8 cellular contexts compared by ENCODE assay signal in the genomic region with DNA sequence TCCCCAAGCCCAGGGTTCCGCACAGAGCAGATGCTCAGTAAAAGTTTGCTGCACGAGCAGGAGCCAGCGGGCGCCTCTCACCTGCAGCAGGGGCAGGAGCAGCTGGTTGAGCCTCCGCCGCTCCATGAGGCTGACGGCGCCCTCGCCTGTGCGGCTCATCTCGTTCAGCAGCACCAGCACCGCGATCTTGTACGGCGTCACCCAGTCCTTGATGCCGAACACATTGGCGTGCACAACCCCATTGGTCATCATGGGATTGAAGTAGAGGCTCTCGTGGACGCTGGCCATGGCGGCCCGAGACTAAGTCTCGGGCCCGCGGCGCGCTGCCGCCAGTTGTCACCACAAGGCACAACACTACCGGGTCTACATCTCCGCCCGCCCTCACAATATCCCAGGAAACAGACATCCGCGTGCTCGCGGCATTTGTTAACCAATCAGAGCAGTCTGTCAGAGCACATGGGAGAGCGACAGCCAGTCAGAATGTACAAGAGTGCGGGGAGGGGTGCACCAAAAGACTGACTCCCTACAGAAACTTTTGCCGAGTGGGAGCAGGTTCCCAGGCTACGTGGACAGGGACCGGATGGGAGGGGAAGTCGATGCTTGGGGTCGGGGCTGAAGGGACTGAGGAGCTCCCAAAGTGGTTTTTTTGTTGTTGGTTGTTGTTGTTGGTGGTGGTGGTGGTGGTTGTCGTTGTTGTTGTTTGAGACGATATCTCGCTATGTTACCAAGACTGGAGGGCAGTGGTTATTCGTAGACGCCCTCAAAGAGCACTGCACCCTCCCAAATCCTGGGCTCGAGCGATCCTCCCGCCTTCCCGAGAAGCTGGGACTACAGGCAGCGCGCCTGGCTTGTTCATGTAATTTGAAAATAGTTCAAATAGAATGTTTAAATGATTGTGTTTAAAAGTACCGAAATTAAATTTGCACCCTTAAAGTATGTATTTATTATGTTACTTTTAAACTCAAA. TPM values are rescaled to one million over a fixed set of nuclear protein-coding genes. Genes with fewer than 3 reads are reported as not detected.
DNase-seq lines count a peak whose midpoint lies in the region; ATAC-seq and TF ChIP-seq lines count a peak whose summit lies in the region.

A gene with protein sequence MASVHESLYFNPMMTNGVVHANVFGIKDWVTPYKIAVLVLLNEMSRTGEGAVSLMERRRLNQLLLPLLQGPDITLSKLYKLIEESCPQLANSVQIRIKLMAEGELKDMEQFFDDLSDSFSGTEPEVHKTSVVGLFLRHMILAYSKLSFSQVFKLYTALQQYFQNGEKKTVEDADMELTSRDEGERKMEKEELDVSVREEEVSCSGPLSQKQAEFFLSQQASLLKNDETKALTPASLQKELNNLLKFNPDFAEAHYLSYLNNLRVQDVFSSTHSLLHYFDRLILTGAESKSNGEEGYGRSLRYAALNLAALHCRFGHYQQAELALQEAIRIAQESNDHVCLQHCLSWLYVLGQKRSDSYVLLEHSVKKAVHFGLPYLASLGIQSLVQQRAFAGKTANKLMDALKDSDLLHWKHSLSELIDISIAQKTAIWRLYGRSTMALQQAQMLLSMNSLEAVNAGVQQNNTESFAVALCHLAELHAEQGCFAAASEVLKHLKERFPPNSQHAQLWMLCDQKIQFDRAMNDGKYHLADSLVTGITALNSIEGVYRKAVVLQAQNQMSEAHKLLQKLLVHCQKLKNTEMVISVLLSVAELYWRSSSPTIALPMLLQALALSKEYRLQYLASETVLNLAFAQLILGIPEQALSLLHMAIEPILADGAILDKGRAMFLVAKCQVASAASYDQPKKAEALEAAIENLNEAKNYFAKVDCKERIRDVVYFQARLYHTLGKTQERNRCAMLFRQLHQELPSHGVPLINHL (minus strand): TSS at position 359 of the 966 bp plus-strand sequence. CDS start 71 bp downstream, at position 288.

- H3K4me3 ChIP-seq in GM23338, result peak within 1 kb of the TSS; percentile 90

- no peaks in the 10 kb centered on the region for H3K9me2 ChIP-seq in GM23338 (ENCODE audit: insufficient read depth)

- ATAC-seq in GM23338 (peak; percentile 97), naive B cell (ENCODE audit: low read depth in 2 of 2) (peak; percentile 98 to 99)
- ATAC-seq in stimulated activated memory B cell treated with anti-CD40 and anti-IgM and Interleukin-4, amounts not matched to agents 10 μg/mL and 1 μg/mL and 100 μg/mL, for 72 hours, result peak; percentile 100

- H3K4me1 ChIP-seq in GM23338 (ENCODE audit: insufficient read depth), result no peaks in the 10 kb centered on the region

- peak; percentile 98 for DNase-seq in Daoy (ENCODE audit: low read depth)
- peak; percentile 98 for DNase-seq in GM23338 (ENCODE audit: low spot score)
- peak; percentile 100 for DNase-seq in LHCN-M2 (ENCODE audit: low read depth)
- DNase-seq in RPMI8226, result peak; percentile 97
- peak; percentile 73 to 85 for DNase-seq in activated T-helper 1 cell treated with anti-CD3 and anti-CD28 coated beads, Interleukin-2, amount 50 U/mL, for 16 hours (ENCODE audit: low read depth in 1 of 2, low spot score in 1 of 2)
- DNase-seq in fibroblast of gingiva (ENCODE audit: low read depth), result peak; percentile 99
- DNase-seq in naive B cell, result peak; percentile 86

- peak within 1 kb of the TSS; percentile 92 for H3K4me3 Mint-ChIP-seq in GM23338
- H3K4me3 Mint-ChIP-seq in naive B cell, result peak within 1 kb of the TSS; percentile 87 to 100 (median 99)
- H3K4me3 Mint-ChIP-seq in stimulated activated memory B cell treated with anti-CD40 and anti-IgM and Interleukin-4, amounts not matched to agents 10 μg/mL and 1 μg/mL and 100 μg/mL, for 72 hours, result peak within 1 kb of the TSS; percentile 89

- H2AFZ ChIP-seq in GM23338, result peak within 1 kb of the TSS; percentile 72

- H3K79me2 ChIP-seq in GM23338 (replicated peaks; ENCODE audit: insufficient read depth), result peaks cover 45% of the 10 kb centered on the region

- H3K36me3 ChIP-seq in GM23338 (ENCODE audit: insufficient read depth), result no peaks in the 10 kb centered on the region

- H3K4me2 ChIP-seq in GM23338, result peak within 1 kb of the TSS; percentile 83

- no peaks in the 10 kb centered on the region for H3F3A ChIP-seq in GM23338 (replicated peaks; ENCODE audit: low read depth)

- H3K4me1 Mint-ChIP-seq in GM23338 (peaks cover 2% of the 10 kb centered on the region), naive B cell (peaks cover 11 to 43% (median 12%) of the 10 kb centered on the region in 3 donors)
- peaks cover 24% of the 10 kb centered on the region for H3K4me1 Mint-ChIP-seq in stimulated activated memory B cell treated with anti-CD40 and anti-IgM and Interleukin-4, amounts not matched to agents 10 μg/mL and 1 μg/mL and 100 μg/mL, for 72 hours

- no peaks in the 10 kb centered on the region for H3K27me3 ChIP-seq in GM23338 (ENCODE audit: insufficient read depth)

- H3K9me3 Mint-ChIP-seq in GM23338 (no peaks in the 10 kb centered on the region), naive B cell (no peaks in the 10 kb centered on the region)
- H3K9me3 Mint-ChIP-seq in stimulated activated memory B cell treated with anti-CD40 and anti-IgM and Interleukin-4, amounts not matched to agents 10 μg/mL and 1 μg/mL and 100 μg/mL, for 72 hours, result no peaks in the 10 kb centered on the region

- H3K27ac Mint-ChIP-seq in GM23338 (peak within 1 kb of the TSS; percentile 88), naive B cell (peak within 1 kb of the TSS; percentile 89 to 99 (median 95))
- peak within 1 kb of the TSS; percentile 83 for H3K27ac Mint-ChIP-seq in stimulated activated memory B cell treated with anti-CD40 and anti-IgM and Interleukin-4, amounts not matched to agents 10 μg/mL and 1 μg/mL and 100 μg/mL, for 72 hours

- peaks cover 13% of the 10 kb centered on the region for H4K20me1 ChIP-seq in GM23338 (replicated peaks; ENCODE audit: insufficient read depth)

- H3K27me3 Mint-ChIP-seq in GM23338 (ENCODE audit: insufficient read depth, low read depth, poor library complexity), result peaks cover 2% of the 10 kb centered on the region
- peaks cover 0 to 6% (median 0%) of the 10 kb centered on the region in 3 donors for H3K27me3 Mint-ChIP-seq in naive B cell
- no peaks in the 10 kb centered on the region for H3K27me3 Mint-ChIP-seq in stimulated activated memory B cell treated with anti-CD40 and anti-IgM and Interleukin-4, amounts not matched to agents 10 μg/mL and 1 μg/mL and 100 μg/mL, for 72 hours

- peak within 1 kb of the TSS; percentile 83 for H3K27ac ChIP-seq in GM23338 (ENCODE audit: low read depth)

- no peak for TF ChIP-seq CTCF in GM23338 (conservative IDR thresholded peaks at IDR 0.05; ENCODE audit: low read depth in 2 of 2)

- H3K36me3 Mint-ChIP-seq in GM23338 (ENCODE audit: low read depth) (no peaks in the 10 kb centered on the region), naive B cell (no peaks in the 10 kb centered on the region)
- H3K36me3 Mint-ChIP-seq in stimulated activated memory B cell treated with anti-CD40 and anti-IgM and Interleukin-4, amounts not matched to agents 10 μg/mL and 1 μg/mL and 100 μg/mL, for 72 hours, result no peaks in the 10 kb centered on the region

TF ChIP-seq in GM23338, 12 proteins besides CTCF, POLR2A, EP300 and RAD21 (continues in another document):
- TF ChIP-seq POLR2AphosphoS5 (IDR thresholded peaks at IDR 0.05; ENCODE audit: low read depth) (peak; percentile 80), CREB1 (CRISPR knock-in tag; IDR thresholded peaks at IDR 0.05; ENCODE audit: low read depth) (peak; percentile 89), ZNF114 (CRISPR knock-in tag; IDR thresholded peaks at IDR 0.05) (no peak), STAT1 (IDR thresholded peaks at IDR 0.05; ENCODE audit: unreplicated experiment) (no peak), NANOG (IDR thresholded peaks at IDR 0.05; ENCODE audit: borderline replicate concordance) (no peak), JUNB (IDR thresholded peaks at IDR 0.05; ENCODE audit: unreplicated experiment) (no peak)
- TF ChIP-seq, protein P1, sequence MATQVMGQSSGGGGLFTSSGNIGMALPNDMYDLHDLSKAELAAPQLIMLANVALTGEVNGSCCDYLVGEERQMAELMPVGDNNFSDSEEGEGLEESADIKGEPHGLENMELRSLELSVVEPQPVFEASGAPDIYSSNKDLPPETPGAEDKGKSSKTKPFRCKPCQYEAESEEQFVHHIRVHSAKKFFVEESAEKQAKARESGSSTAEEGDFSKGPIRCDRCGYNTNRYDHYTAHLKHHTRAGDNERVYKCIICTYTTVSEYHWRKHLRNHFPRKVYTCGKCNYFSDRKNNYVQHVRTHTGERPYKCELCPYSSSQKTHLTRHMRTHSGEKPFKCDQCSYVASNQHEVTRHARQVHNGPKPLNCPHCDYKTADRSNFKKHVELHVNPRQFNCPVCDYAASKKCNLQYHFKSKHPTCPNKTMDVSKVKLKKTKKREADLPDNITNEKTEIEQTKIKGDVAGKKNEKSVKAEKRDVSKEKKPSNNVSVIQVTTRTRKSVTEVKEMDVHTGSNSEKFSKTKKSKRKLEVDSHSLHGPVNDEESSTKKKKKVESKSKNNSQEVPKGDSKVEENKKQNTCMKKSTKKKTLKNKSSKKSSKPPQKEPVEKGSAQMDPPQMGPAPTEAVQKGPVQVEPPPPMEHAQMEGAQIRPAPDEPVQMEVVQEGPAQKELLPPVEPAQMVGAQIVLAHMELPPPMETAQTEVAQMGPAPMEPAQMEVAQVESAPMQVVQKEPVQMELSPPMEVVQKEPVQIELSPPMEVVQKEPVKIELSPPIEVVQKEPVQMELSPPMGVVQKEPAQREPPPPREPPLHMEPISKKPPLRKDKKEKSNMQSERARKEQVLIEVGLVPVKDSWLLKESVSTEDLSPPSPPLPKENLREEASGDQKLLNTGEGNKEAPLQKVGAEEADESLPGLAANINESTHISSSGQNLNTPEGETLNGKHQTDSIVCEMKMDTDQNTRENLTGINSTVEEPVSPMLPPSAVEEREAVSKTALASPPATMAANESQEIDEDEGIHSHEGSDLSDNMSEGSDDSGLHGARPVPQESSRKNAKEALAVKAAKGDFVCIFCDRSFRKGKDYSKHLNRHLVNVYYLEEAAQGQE (IDR thresholded peaks at IDR 0.05; ENCODE audit: unreplicated experiment), result peak; percentile 22
- TF ChIP-seq, protein P2, sequence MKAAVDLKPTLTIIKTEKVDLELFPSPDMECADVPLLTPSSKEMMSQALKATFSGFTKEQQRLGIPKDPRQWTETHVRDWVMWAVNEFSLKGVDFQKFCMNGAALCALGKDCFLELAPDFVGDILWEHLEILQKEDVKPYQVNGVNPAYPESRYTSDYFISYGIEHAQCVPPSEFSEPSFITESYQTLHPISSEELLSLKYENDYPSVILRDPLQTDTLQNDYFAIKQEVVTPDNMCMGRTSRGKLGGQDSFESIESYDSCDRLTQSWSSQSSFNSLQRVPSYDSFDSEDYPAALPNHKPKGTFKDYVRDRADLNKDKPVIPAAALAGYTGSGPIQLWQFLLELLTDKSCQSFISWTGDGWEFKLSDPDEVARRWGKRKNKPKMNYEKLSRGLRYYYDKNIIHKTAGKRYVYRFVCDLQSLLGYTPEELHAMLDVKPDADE (IDR thresholded peaks at IDR 0.05), result peak; percentile 85

RNA-seq across cellular contexts. Expression of the gene that starts here (rescaled TPM):
- total RNA-seq in Daoy (2014; rRNA removed; shearing (Covaris generic)), result 170 and 239 TPM in 2 replicates
- total RNA-seq in GM23338 (2014; rRNA removed; shearing (Covaris generic)), result 114 and 125 TPM in 2 replicates
- polyA plus RNA-seq in GM23338 (2016; fragmentation: Nextera tagmentation; extraction: Ambion mirVana) (62.4 and 65.9 TPM in 2 replicates), naive B cell (ENCODE audit: low read depth in 6 of 6) (100 to 1,000 TPM in 4 of 6 donors, 10 to 100 TPM in 2; 79.7 to 172 (median 119) TPM)
- total RNA-seq in LHCN-M2 (2014; rRNA removed), result 131 and 137 TPM in 2 replicates
- 64.3 TPM for polyA plus RNA-seq in LHCN-M2 (2012)

Comparison
In these comparisons a context has a peak if more than half of its experiments do, and no peak if none do; other contexts are left out.
1. Peak in every context shown above with its lines: DNase-seq, ATAC-seq, H3K4me3 ChIP-seq and H3K27ac ChIP-seq.